In genomic region chr4:66767442-66767841, GRCh38 we compare ENCODE assay signal across 1 cellular context.
TF ChIP-seq lines count a peak whose summit lies in the region.

No MANE protein-coding gene starts in this region.

TF ChIP-seq in HepG2, 621 proteins besides CTCF, POLR2A, EP300 and RAD21:
- peak; percentile 93 for TF ChIP-seq MNT (IDR thresholded peaks at IDR 0.05)
- TF ChIP-seq ZNF839 (CRISPR knock-in tag; IDR thresholded peaks at IDR 0.05; ENCODE audit: borderline replicate concordance): no peak
- TF ChIP-seq NCOA5 (CRISPR knock-in tag; IDR thresholded peaks at IDR 0.05): no peak
